12 cellular contexts compared by ENCODE assay signal in genomic region chr18:23626451-23627279, GRCh38. TPM values are rescaled to one million over a fixed set of nuclear protein-coding genes. Genes with fewer than 3 reads are reported as not detected.
DNase-seq lines count a peak whose midpoint lies in the region; ATAC-seq, FAIRE-seq and TF ChIP-seq lines count a peak whose summit lies in the region.
"Had no signal": no experiment of that assay in that cellular context is flagged by ENCODE, and none has a peak within 500 bp of the region (broad histone marks: within the 10 kb centered on the region; RNA-seq: fewer than 3 reads in every experiment).

No MANE protein-coding gene starts in this region.

- H3K4me3 ChIP-seq in astrocyte (ENCODE audit: insufficient read depth, low read depth, low read length) (no peak overlapping the region), tibial nerve (no peak overlapping the region)

- peaks cover 7% of the 10 kb centered on the region for H3K4me1 Mint-ChIP-seq in astrocyte (ENCODE audit: low read depth, unreplicated experiment)
- H3K4me1 Mint-ChIP-seq in activated CD8-positive, alpha-beta memory T cell treated with anti-CD3 and anti-CD28 coated beads, Interleukin-2, amount 10 ng/mL, durations not matched to agents 7 days and 5 days: peaks cover 18% of the 10 kb centered on the region

- H3K36me3 ChIP-seq in astrocyte (ENCODE audit: insufficient read depth, low read length) (no peaks in the 10 kb centered on the region), tibial nerve (no peaks in the 10 kb centered on the region)

- H3K4me3 Mint-ChIP-seq in astrocyte (ENCODE audit: unreplicated experiment): no peak overlapping the region
- H3K4me3 Mint-ChIP-seq in activated CD8-positive, alpha-beta memory T cell treated with anti-CD3 and anti-CD28 coated beads, Interleukin-2, amount 10 ng/mL, durations not matched to agents 7 days and 5 days: no peak overlapping the region
- H3K4me3 Mint-ChIP-seq: activated CD4-positive, alpha-beta T cell treated with anti-CD3 and anti-CD28 coated beads, Interleukin-2, amount 10 ng/mL, durations not matched to agents 7 days and 5 days; activated naive CD8-positive, alpha-beta T cell had no signal

- peaks cover 21% of the 10 kb centered on the region for H3K27me3 Mint-ChIP-seq in astrocyte (ENCODE audit: low read depth, unreplicated experiment)
- H3K27me3 Mint-ChIP-seq in activated CD8-positive, alpha-beta memory T cell treated with anti-CD3 and anti-CD28 coated beads, Interleukin-2, amount 10 ng/mL, durations not matched to agents 7 days and 5 days: peaks cover 16% of the 10 kb centered on the region

- TF ChIP-seq POLR2A in tibial nerve (IDR thresholded peaks at IDR 0.05): no peak

- no peaks in the 10 kb centered on the region for H3K36me3 Mint-ChIP-seq in astrocyte (ENCODE audit: low read depth, unreplicated experiment)
- no peaks in the 10 kb centered on the region for H3K36me3 Mint-ChIP-seq in activated CD8-positive, alpha-beta memory T cell treated with anti-CD3 and anti-CD28 coated beads, Interleukin-2, amount 10 ng/mL, durations not matched to agents 7 days and 5 days
- H3K36me3 Mint-ChIP-seq: activated naive CD8-positive, alpha-beta T cell had no signal

- H3K27ac Mint-ChIP-seq in astrocyte (ENCODE audit: unreplicated experiment): no peak overlapping the region
- H3K27ac Mint-ChIP-seq in activated CD8-positive, alpha-beta memory T cell treated with anti-CD3 and anti-CD28 coated beads, Interleukin-2, amount 10 ng/mL, durations not matched to agents 7 days and 5 days: no peak overlapping the region
- H3K27ac Mint-ChIP-seq: activated CD4-positive, alpha-beta T cell treated with anti-CD3 and anti-CD28 coated beads, Interleukin-2, amount 10 ng/mL, durations not matched to agents 7 days and 5 days; activated naive CD8-positive, alpha-beta T cell had no signal

- ATAC-seq in HG03025 (IDR thresholded peaks at IDR 0.05; ENCODE audit: low FRiP score, unreplicated experiment) (no peak), GM21515 (IDR thresholded peaks at IDR 0.05; ENCODE audit: unreplicated experiment) (no peak)
- no peak for ATAC-seq in activated CD8-positive, alpha-beta memory T cell treated with anti-CD3 and anti-CD28 coated beads, Interleukin-2, amount 10 ng/mL, durations not matched to agents 7 days and 5 days

- no peak for TF ChIP-seq EP300 in tibial nerve (IDR thresholded peaks at IDR 0.05)

- no peak overlapping the region for H3K9ac ChIP-seq in astrocyte (ENCODE audit: low read length)

- no peaks in the 10 kb centered on the region for H3K9me3 Mint-ChIP-seq in astrocyte (ENCODE audit: unreplicated experiment)
- H3K9me3 Mint-ChIP-seq in activated CD8-positive, alpha-beta memory T cell treated with anti-CD3 and anti-CD28 coated beads, Interleukin-2, amount 10 ng/mL, durations not matched to agents 7 days and 5 days (ENCODE audit: low read depth): no peaks in the 10 kb centered on the region
- H3K9me3 Mint-ChIP-seq: activated CD4-positive, alpha-beta T cell treated with anti-CD3 and anti-CD28 coated beads, Interleukin-2, amount 10 ng/mL, durations not matched to agents 7 days and 5 days had no signal

- 57 to 59% methylated on average over 4 of the region's 4 CpGs for WGBS in tibial nerve, 2 donors

- H4K20me1 ChIP-seq in astrocyte (ENCODE audit: insufficient read depth, low read length): no peaks in the 10 kb centered on the region

- peaks cover 17% of the 10 kb centered on the region for H3K4me1 ChIP-seq in astrocyte (ENCODE audit: insufficient read depth, low read length)
- peaks cover 0 to 9% (median 2%) of the 10 kb centered on the region in 4 donors for H3K4me1 ChIP-seq in tibial nerve

- no peak overlapping the region for H2AFZ ChIP-seq in astrocyte (ENCODE audit: low read depth, low read length)

- H3K4me2 ChIP-seq in astrocyte (ENCODE audit: low read length): peak overlapping the region; percentile 52

- CTCF ChIA-PET in activated CD8-positive, alpha-beta memory T cell treated with anti-CD3 and anti-CD28 coated beads, Interleukin-2, amount 10 ng/mL, durations not matched to agents 7 days and 5 days (lab: Charles Lee): interaction anchor here (0.6 to 2.0 kb wide), 6 partner anchors 77 to 371 kb away, joined by 3 to 8 read pairs (median 4); no protein-coding TSS in a partner anchor

- peaks cover 8% of the 10 kb centered on the region for H3K27me3 ChIP-seq in astrocyte (ENCODE audit: insufficient read depth, low read length)
- no peaks in the 10 kb centered on the region for H3K27me3 ChIP-seq in tibial nerve

- TF ChIP-seq CTCF in astrocyte (IDR thresholded peaks at IDR 0.05; ENCODE audit: insufficient read depth, low read depth, low read length): no peak
- no peak for TF ChIP-seq CTCF in tibial nerve (IDR thresholded peaks at IDR 0.05)

- no peak for FAIRE-seq in astrocyte (lab: Jason Lieb, UNC)

- no peaks in the 10 kb centered on the region for H3K79me2 ChIP-seq in astrocyte (ENCODE audit: insufficient read depth, low read length)

- H3K27ac ChIP-seq in astrocyte (ENCODE audit: low read depth, low read length) (peak overlapping the region; percentile 11), tibial nerve (no peak overlapping the region)

- no peaks in the 10 kb centered on the region for H3K9me3 ChIP-seq in astrocyte (ENCODE audit: insufficient read depth, low read depth, low read length)
- H3K9me3 ChIP-seq in tibial nerve: no peaks in the 10 kb centered on the region

- DNase-seq in DMS153 (lab: John Stamatoyannopoulos, UW) (peak; percentile 19), HT-29 (ENCODE audit: low spot score) (peak; percentile 20), astrocyte (ENCODE audit: low read depth) (peak; percentile 39), left kidney (ENCODE audit: low read depth, low spot score) (peak; percentile 51), tibial nerve (ENCODE audit: low spot score in 2 of 2) (no peak)
- no peak for DNase-seq in activated CD8-positive, alpha-beta memory T cell treated with anti-CD3 and anti-CD28 coated beads, Interleukin-2, amount 10 ng/mL, durations not matched to agents 7 days and 5 days
- DNase-seq: activated CD4-positive, alpha-beta T cell treated with anti-CD3 and anti-CD28 coated beads, Interleukin-2, amount 10 ng/mL, durations not matched to agents 7 days and 5 days; SIG-M5; stimulated activated naive CD4-positive, alpha-beta T cell treated with Interleukin-2 at 50 U/mL for 16 hours had no signal

RNA-seq across cellular contexts. Expression of gene ANKRD29, which starts 36.0 kb away (rescaled TPM):
- 3.1 and 7.4 TPM in 2 replicates for total RNA-seq in HT-29 (2014; rRNA removed; shearing (Covaris generic))
- total RNA-seq in astrocyte (0.70 and 0.75 TPM in 2 replicates), tibial nerve (10 to 100 TPM; 13.0 to 22.1 (median 16.8) TPM)
- total RNA-seq in activated CD8-positive, alpha-beta memory T cell treated with anti-CD3 and anti-CD28 coated beads, Interleukin-2, amount 10 ng/mL, durations not matched to agents 7 days and 5 days: not detected

RNA-seq across cellular contexts. Expression of gene NPC1, which starts 40.4 kb away (rescaled TPM):
- total RNA-seq in HT-29 (2014; rRNA removed; shearing (Covaris generic)): 35.7 and 48.5 TPM in 2 replicates
- total RNA-seq in astrocyte (36.7 and 42.4 TPM in 2 replicates), tibial nerve (10 to 100 TPM; 62.8 to 96.4 (median 77.3) TPM)
- 10 to 100 TPM; 36.1 to 37.4 TPM for total RNA-seq in activated CD8-positive, alpha-beta memory T cell treated with anti-CD3 and anti-CD28 coated beads, Interleukin-2, amount 10 ng/mL, durations not matched to agents 7 days and 5 days

Comparison
In these comparisons a context has a peak if more than half of its experiments do, and no peak if none do; other contexts are left out.
1. DNase-seq: peak in DMS153 (single experiment), HT-29 (single experiment), astrocyte (single experiment) and left kidney (single experiment); none in tibial nerve (0 of 2) and activated CD8-positive, alpha-beta memory T cell treated with anti-CD3 and anti-CD28 coated beads, Interleukin-2, amount 10 ng/mL, durations not matched to agents 7 days and 5 days (single experiment).